20 cellular contexts compared by ENCODE assay signal in the genomic region with DNA sequence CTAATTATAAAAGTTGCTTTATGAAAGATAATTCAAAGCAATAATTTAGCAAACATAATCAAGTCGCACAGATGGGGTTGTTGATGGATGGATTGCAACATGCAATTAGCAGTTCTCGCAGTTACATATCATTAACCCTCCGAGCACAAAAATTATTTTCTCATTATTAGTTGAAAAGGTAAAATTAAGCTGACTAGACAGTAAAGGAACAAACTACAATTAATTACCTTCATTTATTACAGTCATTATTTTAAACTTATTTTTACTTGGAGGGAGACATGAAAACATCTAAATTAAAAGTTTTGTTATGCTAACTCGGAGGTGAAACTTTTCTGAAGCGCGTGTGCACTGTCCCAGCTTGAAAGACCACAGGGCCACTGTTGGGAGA.
"Had no signal": no experiment of that assay in that cellular context is flagged by ENCODE, and none has a peak within 500 bp of the region (broad histone marks: within the 10 kb centered on the region; RNA-seq: fewer than 3 reads in every experiment).

No MANE protein-coding gene starts in this region.

- H3K4me3 Mint-ChIP-seq: naive thymus-derived CD8-positive, alpha-beta T cell; neural crest cell; stimulated activated effector memory CD8-positive, alpha-beta T cell treated with anti-CD3 and anti-CD28 coated beads, Interleukin-12 subunit alpha, Interleukin-12 subunit beta, amount 100 ng/mL, for 72 hours had no signal

- H3K4me1 Mint-ChIP-seq: stimulated activated effector memory CD8-positive, alpha-beta T cell treated with anti-CD3 and anti-CD28 coated beads, Interleukin-12 subunit alpha, Interleukin-12 subunit beta, amount 100 ng/mL, for 72 hours had no signal

- H3K4me3 ChIP-seq: dorsolateral prefrontal cortex, lower lobe of right lung, smooth muscle cell, stomach, thyroid gland, vagina had no signal

- H3K9me3 Mint-ChIP-seq: naive thymus-derived CD8-positive, alpha-beta T cell; neural crest cell; stimulated activated effector memory CD8-positive, alpha-beta T cell treated with anti-CD3 and anti-CD28 coated beads, Interleukin-12 subunit alpha, Interleukin-12 subunit beta, amount 100 ng/mL, for 72 hours had no signal

- H3K36me3 ChIP-seq: lower lobe of right lung, stomach, thyroid gland, vagina had no signal

- H3K27me3 Mint-ChIP-seq: progenitor cell of endocrine pancreas had no signal

- ATAC-seq: left ventricle myocardium superior; lower lobe of right lung; naive thymus-derived CD8-positive, alpha-beta T cell; sciatic nerve had no signal

- DNase-seq: dorsolateral prefrontal cortex; effector CD4-positive, alpha-beta T cell; hypothalamus; left ventricle myocardium superior; lower lobe of right lung; naive thymus-derived CD8-positive, alpha-beta T cell; stimulated activated CD4-positive, alpha-beta T cell treated with anti-CD3 and anti-CD28 coated beads, Interleukin-12 subunit alpha, Interleukin-12 subunit beta, amount 100 ng/mL, for 4 hours; stimulated activated CD4-positive, alpha-beta T cell treated with anti-CD3 and anti-CD28 coated beads, Interleukin-1b, Interleukin-23, amount 100 ng/mL, for 48 hours; stimulated activated CD4-positive, alpha-beta T cell treated with anti-CD3 and anti-CD28 coated beads, Interleukin-4, amount 100 ng/mL, for 24 hours; stimulated activated naive CD4-positive, alpha-beta T cell treated with Interleukin-2 at 50 U/mL for 16 hours; stomach; trophoblast cell had no signal

- H3K4me1 ChIP-seq: lower lobe of right lung, parathyroid adenoma, stomach, thyroid gland, vagina had no signal

- H3K9me3 ChIP-seq: lower lobe of right lung, stomach, thyroid gland, vagina had no signal

- H3K27me3 ChIP-seq: thyroid gland, vagina had no signal

- H3K9ac ChIP-seq: parathyroid adenoma had no signal

- H3K27ac Mint-ChIP-seq: naive thymus-derived CD8-positive, alpha-beta T cell; progenitor cell of endocrine pancreas; stimulated activated effector memory CD8-positive, alpha-beta T cell treated with anti-CD3 and anti-CD28 coated beads, Interleukin-12 subunit alpha, Interleukin-12 subunit beta, amount 100 ng/mL, for 72 hours had no signal

- H3K36me3 Mint-ChIP-seq: naive thymus-derived CD8-positive, alpha-beta T cell; stimulated activated effector memory CD8-positive, alpha-beta T cell treated with anti-CD3 and anti-CD28 coated beads, Interleukin-12 subunit alpha, Interleukin-12 subunit beta, amount 100 ng/mL, for 72 hours had no signal

- H3K27ac ChIP-seq: dorsolateral prefrontal cortex, lower lobe of right lung, parathyroid adenoma, stomach, thyroid gland, vagina had no signal
